Comparison of ENCODE assay signal across 15 cellular contexts in the genomic region with DNA sequence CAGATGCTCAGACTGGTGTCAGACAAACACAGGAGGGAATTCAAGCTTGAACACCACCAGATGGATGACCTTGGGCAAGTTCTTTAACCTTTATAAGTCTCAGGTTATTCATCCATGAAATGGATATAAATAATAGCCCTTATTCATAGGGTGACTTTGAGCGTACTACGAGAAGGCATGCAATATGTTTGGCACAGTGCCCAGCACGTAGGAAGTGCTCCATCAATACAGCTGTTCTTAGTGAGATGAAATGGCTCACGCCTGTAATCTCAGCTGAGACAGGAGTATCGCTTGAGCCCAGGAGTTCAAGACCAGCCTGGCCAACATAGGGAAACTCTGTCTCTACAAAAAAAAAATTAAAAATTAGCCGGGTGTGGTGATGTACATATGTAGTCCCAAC.
DNase-seq lines count a peak whose midpoint lies in the region; ATAC-seq, FAIRE-seq and TF ChIP-seq lines count a peak whose summit lies in the region.
"Had no signal": no experiment of that assay in that cellular context is flagged by ENCODE, and none has a peak within 500 bp of the region (broad histone marks: within the 10 kb centered on the region; RNA-seq: fewer than 3 reads in every experiment).

No MANE protein-coding gene starts in this region.

- no peaks in the 10 kb centered on the region for H3K9me3 Mint-ChIP-seq in MCF 10A (ENCODE audit: unreplicated experiment)
- no peaks in the 10 kb centered on the region for H3K9me3 Mint-ChIP-seq in CD4-positive, alpha-beta T cell
- H3K9me3 Mint-ChIP-seq: activated B cell treated with CpG ODN at 0.5 μM for 24 hours, T-cell had no signal

- no peaks in the 10 kb centered on the region for H3K9me3 ChIP-seq in mammary epithelial cell (replicated peaks; ENCODE audit: insufficient read depth, low read length)
- H3K9me3 ChIP-seq in H1 (ENCODE audit: insufficient read depth in 2 of 2, low read depth in 1 of 2, low read length in 1 of 2), result no peaks in the 10 kb centered on the region
- H3K9me3 ChIP-seq in CD4-positive, alpha-beta T cell (ENCODE audit: control insufficient read depth, low read length), result no peaks in the 10 kb centered on the region
- no peaks in the 10 kb centered on the region for H3K9me3 ChIP-seq in stomach
- no peaks in the 10 kb centered on the region for H3K9me3 ChIP-seq in transverse colon

- ATAC-seq in CD4-positive, alpha-beta T cell (ENCODE audit: poor library complexity), result no peak
- ATAC-seq: Panc1, T-cell had no signal

- POLR2A ChIA-PET in MCF 10A (lab: Yijun Ruan, JAX) (no interaction called here), H1 (lab: Charles Lee; ENCODE audit: partially characterized antibody) (no interaction called here)
- POLR2A ChIA-PET in CD4-positive, alpha-beta T cell (lab: Charles Lee), result no interaction called here

- H2AFZ ChIP-seq in mammary epithelial cell (ENCODE audit: low read depth, low read length), result no peak overlapping the region
- no peak overlapping the region for H2AFZ ChIP-seq in H1 (ENCODE audit: low read length)

- no peak overlapping the region for H3K23ac ChIP-seq in H1 (ENCODE audit: insufficient read length)

- WGBS in mammary epithelial cell (ENCODE audit: low coverage, missing lambda C conversion rate), result 41% methylated on average over 5 of the region's 6 CpGs
- 97% methylated on average over 6 of the region's 6 CpGs; no CpG with 5 or more reads in 1 of the 2 experiments for WGBS in H1 (ENCODE audit: extremely low coverage in 1 of 2, insufficient coverage in 1 of 2, insufficient read length in 1 of 2, insufficient replicate concordance in 2 of 2, low coverage in 1 of 2, low lambda C conversion rate in 2 of 2, missing lambda C conversion rate in 1 of 2), 2 experiments
- WGBS in stomach, 5 donors, result 36 to 53% (median 45%) methylated on average over 6 of the region's 6 CpGs
- 0 to 46% methylated on average over 2 to 6 of the region's 6 CpGs for WGBS in transverse colon (ENCODE audit: low coverage in 1 of 2), 2 donors

- H2BK20ac ChIP-seq in H1 (ENCODE audit: low read length), result peak overlapping the region; percentile 52; the same call in 1 of the 2 replicates

- no peak for TF ChIP-seq RAD21 in H1 (IDR thresholded peaks at IDR 0.05 in 1 of 2, conservative IDR thresholded peaks at IDR 0.05 in 1 of 2; ENCODE audit: low read depth in 2 of 2, low read length in 2 of 2)

- no peaks in the 10 kb centered on the region for H3K79me1 ChIP-seq in H1 (ENCODE audit: low read depth, low read length)

- no peaks in the 10 kb centered on the region for H3K36me3 Mint-ChIP-seq in MCF 10A (ENCODE audit: insufficient read depth, unreplicated experiment)
- no peaks in the 10 kb centered on the region for H3K36me3 Mint-ChIP-seq in CD4-positive, alpha-beta T cell (ENCODE audit: low read depth)
- H3K36me3 Mint-ChIP-seq: T-cell had no signal

- no peak overlapping the region for H3K18ac ChIP-seq in H1 (ENCODE audit: extremely low read depth, low read length)

- H3K4me2 ChIP-seq in mammary epithelial cell (ENCODE audit: insufficient read depth, low read depth, low read length), result no peak overlapping the region
- no peak overlapping the region for H3K4me2 ChIP-seq in H1 (ENCODE audit: insufficient read depth in 1 of 2, low read depth in 2 of 2, low read length in 2 of 2)

- no peak overlapping the region for H3K56ac ChIP-seq in H1 (replicated peaks; ENCODE audit: insufficient read length, low read depth, low read length)

- H3K27ac ChIP-seq in mammary epithelial cell (ENCODE audit: insufficient read depth, low read depth, low read length) (no peak overlapping the region), H1 (ENCODE audit: low read depth, low read length) (no peak overlapping the region), stomach (no peak overlapping the region), transverse colon (no peak overlapping the region)
- H3K27ac ChIP-seq in CD4-positive, alpha-beta T cell (ENCODE audit: low read depth, low read length), result no peak overlapping the region

- H3K36me3 ChIP-seq in mammary epithelial cell (ENCODE audit: insufficient read depth, low read length) (no peaks in the 10 kb centered on the region), H1 (ENCODE audit: control insufficient read depth in 2 of 4, insufficient read depth in 4 of 4, low read length in 3 of 4) (no peaks in the 10 kb centered on the region), stomach (no peaks in the 10 kb centered on the region), transverse colon (no peaks in the 10 kb centered on the region)

- no peak overlapping the region for H3K27ac Mint-ChIP-seq in MCF 10A (ENCODE audit: low read depth, unreplicated experiment)
- H3K27ac Mint-ChIP-seq in CD4-positive, alpha-beta T cell, result no peak overlapping the region
- H3K27ac Mint-ChIP-seq: activated B cell treated with CpG ODN at 0.5 μM for 24 hours, T-cell had no signal

- peaks cover 10% of the 10 kb centered on the region for H3K27me3 Mint-ChIP-seq in MCF 10A (ENCODE audit: insufficient read depth, unreplicated experiment)
- H3K27me3 Mint-ChIP-seq in CD4-positive, alpha-beta T cell, result peaks cover 30% of the 10 kb centered on the region

- no peak overlapping the region for H4K91ac ChIP-seq in H1 (replicated peaks; ENCODE audit: insufficient read length, low read length)

- CTCF ChIA-PET in MCF 10A (lab: Yijun Ruan, JAX), result no interaction called here
- CTCF ChIA-PET in mammary epithelial cell (lab: Charles Lee; ENCODE audit: low non-redundant PET), result no interaction called here
- CTCF ChIA-PET in H1 (lab: Charles Lee; ENCODE audit: partially characterized antibody), result interaction anchor here (0.9 to 1.4 kb wide), 2 partner anchors 92 to 365 kb away, joined by 4 read pairs; no protein-coding TSS in a partner anchor
- CTCF ChIA-PET in CD4-positive, alpha-beta T cell (lab: Charles Lee), result no interaction called here

- peak; percentile 35 for DNase-seq in MCF 10A (ENCODE audit: unreplicated experiment)
- DNase-seq in mammary epithelial cell, result no peak
- DNase-seq in NCI-H2227 treated with DMSO at 0.1 percent for 48 hours (lab: John Stamatoyannopoulos, UW), result peak; percentile 60
- DNase-seq in H1 (ENCODE audit: low read depth in 1 of 2, low spot score in 2 of 2), result no peak
- DNase-seq in CD4-positive, alpha-beta T cell, result no peak
- DNase-seq in stomach, result no peak
- DNase-seq in KG1 (lab: John Stamatoyannopoulos, UW), result no peak
- DNase-seq in transverse colon, result no peak
- DNase-seq: activated B cell treated with CpG ODN at 0.5 μM for 24 hours; activated effector memory CD4-positive, alpha-beta T cell treated with anti-CD3 and anti-CD28 coated beads, Interleukin-2, amount 50 U/mL, for 16 hours; DMS79; MM.1S; T-cell had no signal

- BruUV-seq in MCF 10A (replicated peaks; lab: Mats Ljungman, UMichigan), result no TSS peak
- no TSS peak for BruUV-seq in mammary epithelial cell (replicated peaks; lab: Mats Ljungman, UMichigan)

- TF ChIP-seq EP300 in H1 (IDR thresholded peaks at IDR 0.05; ENCODE audit: borderline replicate concordance in 1 of 2, low read depth in 2 of 2, low read length in 2 of 2) (no peak), stomach (IDR thresholded peaks at IDR 0.05) (no peak), transverse colon (IDR thresholded peaks at IDR 0.05; ENCODE audit: low read depth) (no peak)

- H2BK5ac ChIP-seq in H1 (ENCODE audit: low read depth, low read length), result no peak overlapping the region

- no peak overlapping the region for H3K4me3 ChIP-seq in mammary epithelial cell (replicated peaks in 1 of 3; ENCODE audit: insufficient read depth in 1 of 3, low read depth in 2 of 3, low read length in 3 of 3)
- no peak overlapping the region for H3K4me3 ChIP-seq in H1 (ENCODE audit: extremely low read depth in 1 of 4, insufficient read depth in 2 of 4, low read depth in 3 of 4, low read length in 4 of 4)
- no peak overlapping the region for H3K4me3 ChIP-seq in stomach
- no peak overlapping the region for H3K4me3 ChIP-seq in transverse colon

- TF ChIP-seq POLR2A in H1 (IDR thresholded peaks at IDR 0.05; ENCODE audit: control extremely low read depth in 1 of 2, low read depth in 2 of 2, low read length in 2 of 2), result no peak
- no peak for TF ChIP-seq POLR2A in stomach (IDR thresholded peaks at IDR 0.05)
- no peak for TF ChIP-seq POLR2A in transverse colon (IDR thresholded peaks at IDR 0.05)

- H4K20me1 ChIP-seq in mammary epithelial cell (ENCODE audit: insufficient read depth, low read length), result no peaks in the 10 kb centered on the region
- no peaks in the 10 kb centered on the region for H4K20me1 ChIP-seq in H1 (replicated peaks in 1 of 2; ENCODE audit: control insufficient read depth in 1 of 2, insufficient read depth in 2 of 2, low read length in 2 of 2)

- H3K4me1 ChIP-seq in mammary epithelial cell (ENCODE audit: insufficient read depth, low read length), result no peaks in the 10 kb centered on the region
- H3K4me1 ChIP-seq in H1 (replicated peaks in 1 of 4; ENCODE audit: control insufficient read depth in 3 of 4, insufficient read depth in 4 of 4, low read length in 3 of 4), result peaks cover 2 to 5% (median 4%) of the 10 kb centered on the region in 4 experiments; a peak in 5 of 7 replicates
- no peaks in the 10 kb centered on the region for H3K4me1 ChIP-seq in stomach
- H3K4me1 ChIP-seq in transverse colon, result no peaks in the 10 kb centered on the region

- intact Hi-C loops in MCF 10A (cut with micrococcal nuclease), result no loop called here
- intact Hi-C loops in mammary epithelial cell (cut with micrococcal nuclease), result no loop called here
- intact Hi-C loops in CD4-positive, alpha-beta T cell (cut with DNase I, micrococcal nuclease), result no loop called here
- intact Hi-C loops in stomach (cut with DNase I; ENCODE audit: low total_unique reads), result no loop called here
- intact Hi-C loops in transverse colon (cut with DNase I; ENCODE audit: low total_unique reads), result no loop called here

- no peak overlapping the region for H3K4me3 Mint-ChIP-seq in MCF 10A (ENCODE audit: unreplicated experiment)
- no peak overlapping the region for H3K4me3 Mint-ChIP-seq in CD4-positive, alpha-beta T cell
- H3K4me3 Mint-ChIP-seq: activated B cell treated with CpG ODN at 0.5 μM for 24 hours, T-cell had no signal

- TF ChIP-seq CTCF in MCF 10A (IDR thresholded peaks at IDR 0.05; ENCODE audit: unreplicated experiment) (no peak), mammary epithelial cell (conservative IDR thresholded peaks at IDR 0.05 in 1 of 2, IDR thresholded peaks at IDR 0.05 in 1 of 2; ENCODE audit: extremely low read depth in 1 of 2, insufficient read depth in 1 of 2, low read depth in 1 of 2, low read length in 2 of 2) (no peak), H1 (IDR thresholded peaks at IDR 0.05; ENCODE audit: control extremely low read depth in 1 of 3, insufficient read depth in 1 of 3, low read depth in 1 of 3, low read length in 3 of 3) (no peak), stomach (IDR thresholded peaks at IDR 0.05) (no peak), transverse colon (IDR thresholded peaks at IDR 0.05) (no peak)
- no peak for TF ChIP-seq CTCF in CD4-positive, alpha-beta T cell (IDR thresholded peaks at IDR 0.05)

- dilution Hi-C loops in mammary epithelial cell (cut with HindIII; ENCODE audit: low sequenced_read_pairs), result no loop called here

- peak overlapping the region; percentile 65; the same call in 1 of the 2 replicates for H2BK15ac ChIP-seq in H1 (ENCODE audit: low read length)

- FAIRE-seq in H1 (lab: Jason Lieb, UNC), result no peak
- FAIRE-seq: keratinocyte had no signal

- H4K8ac ChIP-seq in H1 (ENCODE audit: extremely low read depth, insufficient read depth, low read length), result no peak overlapping the region

- H3K27me3 ChIP-seq in mammary epithelial cell (ENCODE audit: insufficient read depth, low read length) (no peaks in the 10 kb centered on the region), H1 (replicated peaks in 1 of 4; ENCODE audit: control insufficient read depth in 3 of 4, extremely low read depth in 1 of 4, insufficient read depth in 3 of 4, low read length in 3 of 4) (no peaks in the 10 kb centered on the region), stomach (peaks cover 0 to 7% (median 0%) of the 10 kb centered on the region in 3 donors), transverse colon (no peaks in the 10 kb centered on the region)
- no peaks in the 10 kb centered on the region for H3K27me3 ChIP-seq in CD4-positive, alpha-beta T cell (ENCODE audit: control insufficient read depth, insufficient read depth, low read length)

- H3K79me2 ChIP-seq in mammary epithelial cell (ENCODE audit: insufficient read depth, low read length) (no peaks in the 10 kb centered on the region), H1 (ENCODE audit: control insufficient read depth in 1 of 2, insufficient read depth in 2 of 2, low read length in 2 of 2) (no peaks in the 10 kb centered on the region)

- no peak overlapping the region for H2BK12ac ChIP-seq in H1 (ENCODE audit: low read depth, low read length)

- H3K9ac ChIP-seq in mammary epithelial cell (ENCODE audit: insufficient read depth, low read length), result no peak overlapping the region
- no peak overlapping the region for H3K9ac ChIP-seq in H1 (replicated peaks in 1 of 4; ENCODE audit: extremely low read depth in 1 of 4, low read depth in 3 of 4, low read length in 3 of 4)

- no peaks in the 10 kb centered on the region for H3K23me2 ChIP-seq in H1 (ENCODE audit: low read depth, low read length)

- in situ Hi-C loops in mammary epithelial cell (cut with MboI; ENCODE audit: low sequenced_read_pairs in 2 of 2), result no loop called here
- in situ Hi-C loops in transverse colon (cut with MboI; ENCODE audit: low pct_ligation_motif_present in 1 of 4, low pct_unique_long_range_greater_than_20kb in 1 of 4, low sequenced_read_pairs in 3 of 4), result no loop called here

- H3K4ac ChIP-seq in H1 (replicated peaks; ENCODE audit: insufficient read length, low read depth, low read length), result no peak overlapping the region

- H4K5ac ChIP-seq in H1 (ENCODE audit: insufficient read length, low read depth, low read length), result no peak overlapping the region

- no peak overlapping the region for H2BK120ac ChIP-seq in H1 (replicated peaks; ENCODE audit: low read depth, low read length)

- no peak overlapping the region for H3K14ac ChIP-seq in H1 (ENCODE audit: insufficient read length)

- H3K4me1 Mint-ChIP-seq in MCF 10A (ENCODE audit: insufficient read depth, unreplicated experiment), result no peaks in the 10 kb centered on the region
- H3K4me1 Mint-ChIP-seq in CD4-positive, alpha-beta T cell (ENCODE audit: low read depth), result no peaks in the 10 kb centered on the region
- H3K4me1 Mint-ChIP-seq: activated B cell treated with CpG ODN at 0.5 μM for 24 hours, T-cell had no signal

- no peak overlapping the region; the same call in 1 of the 2 replicates for H2AK5ac ChIP-seq in H1 (ENCODE audit: low read depth, low read length)

Comparison
In these comparisons a context has a peak if more than half of its experiments do, and no peak if none do; other contexts are left out.
1. DNase-seq: peak in MCF 10A (single experiment) and NCI-H2227 treated with DMSO at 0.1 percent for 48 hours (single experiment); none in mammary epithelial cell (single experiment), H1 (0 of 2), CD4-positive, alpha-beta T cell (0 of 10), stomach (single experiment), KG1 (single experiment) and transverse colon (single experiment).